In the genomic region with DNA sequence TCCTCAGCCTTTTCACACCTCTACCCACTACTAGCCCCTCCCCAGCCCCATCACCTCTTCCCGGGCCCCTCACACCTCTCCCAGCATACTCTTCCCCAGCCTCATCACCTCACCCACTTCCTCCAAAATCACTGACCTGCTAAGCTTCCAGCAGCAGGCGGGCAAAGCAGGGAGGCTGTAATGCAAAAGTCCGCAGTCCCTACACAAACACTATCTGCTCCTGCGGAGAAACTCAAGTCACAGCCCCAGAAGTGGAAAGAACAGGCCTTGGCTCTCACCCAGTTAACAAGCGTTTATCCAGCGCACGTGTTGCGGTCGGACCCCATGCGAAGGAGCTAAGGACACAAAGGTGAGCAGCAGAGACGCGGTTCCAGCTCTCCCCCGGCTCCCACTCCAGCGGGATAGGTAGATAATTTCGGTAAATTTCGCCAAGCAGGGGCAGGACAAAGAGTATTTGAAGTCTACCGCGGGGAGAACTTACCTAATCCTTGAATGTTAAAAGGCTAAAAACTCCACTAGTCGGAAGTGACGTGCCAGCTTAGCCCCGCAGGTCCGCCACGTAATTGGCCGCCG, we compare ENCODE assay signal across 1 cellular context.
TF ChIP-seq lines count a peak whose summit lies in the region.

No MANE protein-coding gene starts in this region.

TF ChIP-seq in HEK293, 187 proteins besides CTCF, POLR2A, EP300 and RAD21 (continued from another document and continues in another):
- TF ChIP-seq, protein P1, sequence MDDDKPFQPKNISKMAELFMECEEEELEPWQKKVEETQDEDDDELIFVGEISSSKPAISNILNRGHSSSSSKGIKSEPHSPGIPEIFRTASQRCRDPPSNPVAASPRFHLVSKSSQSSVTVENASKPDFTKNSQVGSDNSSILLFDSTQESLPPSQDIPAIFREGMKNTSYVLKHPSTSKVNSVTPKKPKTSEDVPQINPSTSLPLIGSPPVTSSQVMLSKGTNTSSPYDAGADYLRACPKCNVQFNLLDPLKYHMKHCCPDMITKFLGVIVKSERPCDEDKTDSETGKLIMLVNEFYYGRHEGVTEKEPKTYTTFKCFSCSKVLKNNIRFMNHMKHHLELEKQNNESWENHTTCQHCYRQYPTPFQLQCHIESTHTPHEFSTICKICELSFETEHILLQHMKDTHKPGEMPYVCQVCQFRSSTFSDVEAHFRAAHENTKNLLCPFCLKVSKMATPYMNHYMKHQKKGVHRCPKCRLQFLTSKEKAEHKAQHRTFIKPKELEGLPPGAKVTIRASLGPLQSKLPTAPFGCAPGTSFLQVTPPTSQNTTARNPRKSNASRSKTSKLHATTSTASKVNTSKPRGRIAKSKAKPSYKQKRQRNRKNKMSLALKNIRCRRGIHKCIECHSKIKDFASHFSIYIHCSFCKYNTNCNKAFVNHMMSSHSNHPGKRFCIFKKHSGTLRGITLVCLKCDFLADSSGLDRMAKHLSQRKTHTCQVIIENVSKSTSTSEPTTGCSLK (tag by site-specific recombination; IDR thresholded peaks at IDR 0.05): no peak
- TF ChIP-seq ZNF473 (tag by site-specific recombination; IDR thresholded peaks at IDR 0.05) (no peak), ZNF555 (tag by site-specific recombination; conservative IDR thresholded peaks at IDR 0.05) (no peak), ZNF24 (tag by site-specific recombination; IDR thresholded peaks at IDR 0.05) (no peak), ZNF501 (tag by site-specific recombination; IDR thresholded peaks at IDR 0.05) (peak; percentile 35; the same call in 1 of the 2 replicates), ZNF174 (tag by site-specific recombination; IDR thresholded peaks at IDR 0.05) (no peak), ZNF76 (tag by site-specific recombination; IDR thresholded peaks at IDR 0.05; ENCODE audit: borderline replicate concordance, low read depth) (peak; percentile 81), ZNF221 (tag by site-specific recombination; IDR thresholded peaks at IDR 0.05; ENCODE audit: borderline replicate concordance) (no peak), ZNF394 (tag by site-specific recombination; IDR thresholded peaks at IDR 0.05; ENCODE audit: borderline replicate concordance) (no peak; the same call in 1 of the 2 replicates), MEIS1 (CRISPR knock-in tag; IDR thresholded peaks at IDR 0.05; ENCODE audit: borderline replicate concordance) (no peak), ZNF23 (tag by site-specific recombination; IDR thresholded peaks at IDR 0.05; ENCODE audit: borderline replicate concordance) (no peak), SALL2 (tag by site-specific recombination; IDR thresholded peaks at IDR 0.05; ENCODE audit: borderline replicate concordance) (no peak), TRIM28 (IDR thresholded peaks at IDR 0.05; ENCODE audit: borderline replicate concordance, low read length) (no peak), GLIS2 (tag by site-specific recombination; IDR thresholded peaks at IDR 0.05) (peak; percentile 64), ZNF155 (tag by site-specific recombination; IDR thresholded peaks at IDR 0.05) (no peak), ZNF626 (tag by site-specific recombination; IDR thresholded peaks at IDR 0.05) (no peak), MZF1 (tag by site-specific recombination; IDR thresholded peaks at IDR 0.05; ENCODE audit: borderline replicate concordance) (no peak), ZNF558 (tag by site-specific recombination; IDR thresholded peaks at IDR 0.05) (no peak), ZNF157 (tag by site-specific recombination; IDR thresholded peaks at IDR 0.05) (no peak), ZNF211 (tag by site-specific recombination; IDR thresholded peaks at IDR 0.05; ENCODE audit: low read depth) (no peak), ZNF140 (tag by site-specific recombination; IDR thresholded peaks at IDR 0.05) (no peak), BCL11A (tag by site-specific recombination; IDR thresholded peaks at IDR 0.05; ENCODE audit: low read depth) (no peak; the same call in 1 of the 2 replicates), KLF8 (tag by site-specific recombination; IDR thresholded peaks at IDR 0.05) (peak; percentile 54; the same call in 1 of the 2 replicates), MYNN (tag by site-specific recombination; IDR thresholded peaks at IDR 0.05; ENCODE audit: borderline replicate concordance) (no peak)
- TF ChIP-seq, protein P2, sequence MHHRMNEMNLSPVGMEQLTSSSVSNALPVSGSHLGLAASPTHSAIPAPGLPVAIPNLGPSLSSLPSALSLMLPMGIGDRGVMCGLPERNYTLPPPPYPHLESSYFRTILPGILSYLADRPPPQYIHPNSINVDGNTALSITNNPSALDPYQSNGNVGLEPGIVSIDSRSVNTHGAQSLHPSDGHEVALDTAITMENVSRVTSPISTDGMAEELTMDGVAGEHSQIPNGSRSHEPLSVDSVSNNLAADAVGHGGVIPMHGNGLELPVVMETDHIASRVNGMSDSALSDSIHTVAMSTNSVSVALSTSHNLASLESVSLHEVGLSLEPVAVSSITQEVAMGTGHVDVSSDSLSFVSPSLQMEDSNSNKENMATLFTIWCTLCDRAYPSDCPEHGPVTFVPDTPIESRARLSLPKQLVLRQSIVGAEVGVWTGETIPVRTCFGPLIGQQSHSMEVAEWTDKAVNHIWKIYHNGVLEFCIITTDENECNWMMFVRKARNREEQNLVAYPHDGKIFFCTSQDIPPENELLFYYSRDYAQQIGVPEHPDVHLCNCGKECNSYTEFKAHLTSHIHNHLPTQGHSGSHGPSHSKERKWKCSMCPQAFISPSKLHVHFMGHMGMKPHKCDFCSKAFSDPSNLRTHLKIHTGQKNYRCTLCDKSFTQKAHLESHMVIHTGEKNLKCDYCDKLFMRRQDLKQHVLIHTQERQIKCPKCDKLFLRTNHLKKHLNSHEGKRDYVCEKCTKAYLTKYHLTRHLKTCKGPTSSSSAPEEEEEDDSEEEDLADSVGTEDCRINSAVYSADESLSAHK (tag by site-specific recombination; IDR thresholded peaks at IDR 0.05): 0 out of 2 replicates have a peak, but pooled peaks have one; percentile 14
- TF ChIP-seq, protein P3, sequence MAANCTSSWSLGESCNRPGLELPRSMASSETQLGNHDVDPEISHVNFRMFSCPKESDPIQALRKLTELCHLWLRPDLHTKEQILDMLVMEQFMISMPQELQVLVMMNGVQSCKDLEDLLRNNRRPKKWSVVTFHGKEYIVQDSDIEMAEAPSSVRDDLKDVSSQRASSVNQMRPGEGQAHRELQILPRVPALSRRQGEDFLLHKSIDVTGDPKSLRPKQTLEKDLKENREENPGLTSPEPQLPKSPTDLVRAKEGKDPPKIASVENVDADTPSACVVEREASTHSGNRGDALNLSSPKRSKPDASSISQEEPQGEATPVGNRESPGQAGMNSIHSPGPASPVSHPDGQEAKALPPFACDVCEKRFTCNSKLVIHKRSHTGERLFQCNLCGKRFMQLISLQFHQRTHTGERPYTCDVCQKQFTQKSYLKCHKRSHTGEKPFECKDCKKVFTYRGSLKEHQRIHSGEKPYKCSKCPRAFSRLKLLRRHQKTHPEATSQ (tag by site-specific recombination; IDR thresholded peaks at IDR 0.05): no peak
- TF ChIP-seq, protein P4, sequence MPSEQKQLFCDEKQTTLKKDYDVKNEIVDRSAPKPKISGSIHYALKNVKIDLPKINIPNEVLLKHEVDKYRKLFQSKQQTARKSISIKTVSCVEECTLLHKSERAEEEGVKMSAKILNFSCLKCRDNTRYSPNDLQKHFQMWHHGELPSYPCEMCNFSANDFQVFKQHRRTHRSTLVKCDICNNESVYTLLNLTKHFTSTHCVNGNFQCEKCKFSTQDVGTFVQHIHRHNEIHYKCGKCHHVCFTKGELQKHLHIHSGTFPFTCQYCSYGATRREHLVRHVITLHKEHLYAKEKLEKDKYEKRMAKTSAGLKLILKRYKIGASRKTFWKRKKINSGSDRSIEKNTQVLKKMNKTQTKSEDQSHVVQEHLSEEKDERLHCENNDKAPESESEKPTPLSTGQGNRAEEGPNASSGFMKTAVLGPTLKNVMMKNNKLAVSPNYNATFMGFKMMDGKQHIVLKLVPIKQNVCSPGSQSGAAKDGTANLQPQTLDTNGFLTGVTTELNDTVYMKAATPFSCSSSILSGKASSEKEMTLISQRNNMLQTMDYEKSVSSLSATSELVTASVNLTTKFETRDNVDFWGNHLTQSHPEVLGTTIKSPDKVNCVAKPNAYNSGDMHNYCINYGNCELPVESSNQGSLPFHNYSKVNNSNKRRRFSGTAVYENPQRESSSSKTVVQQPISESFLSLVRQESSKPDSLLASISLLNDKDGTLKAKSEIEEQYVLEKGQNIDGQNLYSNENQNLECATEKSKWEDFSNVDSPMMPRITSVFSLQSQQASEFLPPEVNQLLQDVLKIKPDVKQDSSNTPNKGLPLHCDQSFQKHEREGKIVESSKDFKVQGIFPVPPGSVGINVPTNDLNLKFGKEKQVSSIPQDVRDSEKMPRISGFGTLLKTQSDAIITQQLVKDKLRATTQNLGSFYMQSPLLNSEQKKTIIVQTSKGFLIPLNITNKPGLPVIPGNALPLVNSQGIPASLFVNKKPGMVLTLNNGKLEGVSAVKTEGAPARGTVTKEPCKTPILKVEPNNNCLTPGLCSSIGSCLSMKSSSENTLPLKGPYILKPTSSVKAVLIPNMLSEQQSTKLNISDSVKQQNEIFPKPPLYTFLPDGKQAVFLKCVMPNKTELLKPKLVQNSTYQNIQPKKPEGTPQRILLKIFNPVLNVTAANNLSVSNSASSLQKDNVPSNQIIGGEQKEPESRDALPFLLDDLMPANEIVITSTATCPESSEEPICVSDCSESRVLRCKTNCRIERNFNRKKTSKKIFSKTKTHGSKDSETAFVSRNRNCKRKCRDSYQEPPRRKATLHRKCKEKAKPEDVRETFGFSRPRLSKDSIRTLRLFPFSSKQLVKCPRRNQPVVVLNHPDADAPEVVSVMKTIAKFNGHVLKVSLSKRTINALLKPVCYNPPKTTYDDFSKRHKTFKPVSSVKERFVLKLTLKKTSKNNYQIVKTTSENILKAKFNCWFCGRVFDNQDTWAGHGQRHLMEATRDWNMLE (tag by site-specific recombination; conservative IDR thresholded peaks at IDR 0.05; ENCODE audit: low read depth): no peak
- TF ChIP-seq, protein P5, sequence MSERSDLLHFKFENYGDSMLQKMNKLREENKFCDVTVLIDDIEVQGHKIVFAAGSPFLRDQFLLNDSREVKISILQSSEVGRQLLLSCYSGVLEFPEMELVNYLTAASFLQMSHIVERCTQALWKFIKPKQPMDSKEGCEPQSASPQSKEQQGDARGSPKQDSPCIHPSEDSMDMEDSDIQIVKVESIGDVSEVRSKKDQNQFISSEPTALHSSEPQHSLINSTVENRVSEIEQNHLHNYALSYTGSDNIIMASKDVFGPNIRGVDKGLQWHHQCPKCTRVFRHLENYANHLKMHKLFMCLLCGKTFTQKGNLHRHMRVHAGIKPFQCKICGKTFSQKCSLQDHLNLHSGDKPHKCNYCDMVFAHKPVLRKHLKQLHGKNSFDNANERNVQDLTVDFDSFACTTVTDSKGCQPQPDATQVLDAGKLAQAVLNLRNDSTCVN (tag by site-specific recombination; optimal IDR thresholded peaks at IDR 0.05): no peak
- TF ChIP-seq, protein P6, sequence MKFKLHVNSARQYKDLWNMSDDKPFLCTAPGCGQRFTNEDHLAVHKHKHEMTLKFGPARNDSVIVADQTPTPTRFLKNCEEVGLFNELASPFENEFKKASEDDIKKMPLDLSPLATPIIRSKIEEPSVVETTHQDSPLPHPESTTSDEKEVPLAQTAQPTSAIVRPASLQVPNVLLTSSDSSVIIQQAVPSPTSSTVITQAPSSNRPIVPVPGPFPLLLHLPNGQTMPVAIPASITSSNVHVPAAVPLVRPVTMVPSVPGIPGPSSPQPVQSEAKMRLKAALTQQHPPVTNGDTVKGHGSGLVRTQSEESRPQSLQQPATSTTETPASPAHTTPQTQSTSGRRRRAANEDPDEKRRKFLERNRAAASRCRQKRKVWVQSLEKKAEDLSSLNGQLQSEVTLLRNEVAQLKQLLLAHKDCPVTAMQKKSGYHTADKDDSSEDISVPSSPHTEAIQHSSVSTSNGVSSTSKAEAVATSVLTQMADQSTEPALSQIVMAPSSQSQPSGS (tag by site-specific recombination; IDR thresholded peaks at IDR 0.05; ENCODE audit: low read depth): 0 out of 2 replicates have a peak, but pooled peaks have one; percentile 2
- TF ChIP-seq, protein P7, sequence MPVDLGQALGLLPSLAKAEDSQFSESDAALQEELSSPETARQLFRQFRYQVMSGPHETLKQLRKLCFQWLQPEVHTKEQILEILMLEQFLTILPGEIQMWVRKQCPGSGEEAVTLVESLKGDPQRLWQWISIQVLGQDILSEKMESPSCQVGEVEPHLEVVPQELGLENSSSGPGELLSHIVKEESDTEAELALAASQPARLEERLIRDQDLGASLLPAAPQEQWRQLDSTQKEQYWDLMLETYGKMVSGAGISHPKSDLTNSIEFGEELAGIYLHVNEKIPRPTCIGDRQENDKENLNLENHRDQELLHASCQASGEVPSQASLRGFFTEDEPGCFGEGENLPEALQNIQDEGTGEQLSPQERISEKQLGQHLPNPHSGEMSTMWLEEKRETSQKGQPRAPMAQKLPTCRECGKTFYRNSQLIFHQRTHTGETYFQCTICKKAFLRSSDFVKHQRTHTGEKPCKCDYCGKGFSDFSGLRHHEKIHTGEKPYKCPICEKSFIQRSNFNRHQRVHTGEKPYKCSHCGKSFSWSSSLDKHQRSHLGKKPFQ (tag by site-specific recombination; IDR thresholded peaks at IDR 0.05): peak; percentile 99
- TF ChIP-seq, protein P8, sequence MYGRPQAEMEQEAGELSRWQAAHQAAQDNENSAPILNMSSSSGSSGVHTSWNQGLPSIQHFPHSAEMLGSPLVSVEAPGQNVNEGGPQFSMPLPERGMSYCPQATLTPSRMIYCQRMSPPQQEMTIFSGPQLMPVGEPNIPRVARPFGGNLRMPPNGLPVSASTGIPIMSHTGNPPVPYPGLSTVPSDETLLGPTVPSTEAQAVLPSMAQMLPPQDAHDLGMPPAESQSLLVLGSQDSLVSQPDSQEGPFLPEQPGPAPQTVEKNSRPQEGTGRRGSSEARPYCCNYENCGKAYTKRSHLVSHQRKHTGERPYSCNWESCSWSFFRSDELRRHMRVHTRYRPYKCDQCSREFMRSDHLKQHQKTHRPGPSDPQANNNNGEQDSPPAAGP (tag by site-specific recombination; IDR thresholded peaks at IDR 0.05): peak; percentile 53; the same call in 1 of the 2 replicates
- TF ChIP-seq, protein P9, sequence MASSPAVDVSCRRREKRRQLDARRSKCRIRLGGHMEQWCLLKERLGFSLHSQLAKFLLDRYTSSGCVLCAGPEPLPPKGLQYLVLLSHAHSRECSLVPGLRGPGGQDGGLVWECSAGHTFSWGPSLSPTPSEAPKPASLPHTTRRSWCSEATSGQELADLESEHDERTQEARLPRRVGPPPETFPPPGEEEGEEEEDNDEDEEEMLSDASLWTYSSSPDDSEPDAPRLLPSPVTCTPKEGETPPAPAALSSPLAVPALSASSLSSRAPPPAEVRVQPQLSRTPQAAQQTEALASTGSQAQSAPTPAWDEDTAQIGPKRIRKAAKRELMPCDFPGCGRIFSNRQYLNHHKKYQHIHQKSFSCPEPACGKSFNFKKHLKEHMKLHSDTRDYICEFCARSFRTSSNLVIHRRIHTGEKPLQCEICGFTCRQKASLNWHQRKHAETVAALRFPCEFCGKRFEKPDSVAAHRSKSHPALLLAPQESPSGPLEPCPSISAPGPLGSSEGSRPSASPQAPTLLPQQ (tag by site-specific recombination; IDR thresholded peaks at IDR 0.05): peak; percentile 72; the same call in 1 of the 2 replicates
- TF ChIP-seq, protein P10, sequence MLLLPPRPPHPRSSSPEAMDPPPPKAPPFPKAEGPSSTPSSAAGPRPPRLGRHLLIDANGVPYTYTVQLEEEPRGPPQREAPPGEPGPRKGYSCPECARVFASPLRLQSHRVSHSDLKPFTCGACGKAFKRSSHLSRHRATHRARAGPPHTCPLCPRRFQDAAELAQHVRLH (tag by site-specific recombination; IDR thresholded peaks at IDR 0.05): 0 out of 2 replicates have a peak, but pooled peaks have one; percentile 61
